In genomic region chr6:16332175-16332542, GRCh38 we compare ENCODE assay signal across 9 cellular contexts.
A peak's percentile ranks its signal among the peaks of the same experiment; 100 is the strongest.
DNase-seq lines count a peak whose midpoint lies in the region; ATAC-seq, FAIRE-seq and TF ChIP-seq lines count a peak whose summit lies in the region.
"Had no signal": no experiment of that assay in that cellular context is flagged by ENCODE, and none has a peak within 500 bp of the region (broad histone marks: within the 10 kb centered on the region; RNA-seq: fewer than 3 reads in every experiment).

No MANE protein-coding gene starts in this region.

- H3K9ac ChIP-seq in colonic mucosa (ENCODE audit: low read depth in 2 of 2, low read length in 2 of 2) (no peak overlapping the region), HepG2 (ENCODE audit: insufficient read depth, low read depth, low read length) (no peak overlapping the region)

- peak; percentile 91 for FAIRE-seq in HepG2 (lab: Jason Lieb, UNC)

- TF ChIP-seq CTCF in CD14-positive monocyte (IDR thresholded peaks at IDR 0.05) (peak; percentile 72), colonic mucosa (IDR thresholded peaks at IDR 0.05) (peak; percentile 88), HepG2 (CRISPR knock-in tag; IDR thresholded peaks at IDR 0.05) (peak; percentile 91)

- BruUV-seq in HepG2 (replicated peaks; lab: Mats Ljungman, UMichigan), result no TSS peak

- H3K9me3 ChIP-seq in colonic mucosa (no peaks in the 10 kb centered on the region), HepG2 (ENCODE audit: low read length) (no peaks in the 10 kb centered on the region)

- intact Hi-C loops in CD14-positive monocyte (cut with micrococcal nuclease) (loop anchor here (2.0 to 10.0 kb wide), 5 partner anchors 75 to 635 kb away; no protein-coding TSS in a partner anchor), colonic mucosa (cut with DNase I) (loop anchor here (2.0 to 10.0 kb wide), 5 partner anchors 77 to 753 kb away; partner anchors contain the start of gene ATXN1), HepG2 (cut with micrococcal nuclease; ENCODE audit: unreplicated experiment) (loop anchor here (1.0 to 10.0 kb wide), 6 partner anchors 77 to 754 kb away; partner anchors contain the start of gene ATXN1)

- peak; percentile 79; the same call in 1 of the 2 replicates for TF ChIP-seq RAD21 in HepG2 (CRISPR knock-in tag; IDR thresholded peaks at IDR 0.05)

- no peaks in the 10 kb centered on the region for H3K27me3 ChIP-seq in colonic mucosa
- no peaks in the 10 kb centered on the region for H3K27me3 ChIP-seq in HepG2 (ENCODE audit: control insufficient read depth in 1 of 2, insufficient read depth in 2 of 2, low read length in 2 of 2)

- TF ChIP-seq POLR2A in HepG2 (IDR thresholded peaks at IDR 0.05; ENCODE audit: insufficient read depth in 1 of 2, low read depth in 2 of 2, low read length in 2 of 2), result no peak

- H3K4me3 Mint-ChIP-seq in CD14-positive monocyte, result no peak overlapping the region
- H3K4me3 Mint-ChIP-seq: activated naive CD4-positive, alpha-beta T cell treated with anti-CD3 and anti-CD28 coated beads, Interleukin-2, amount 50 U/mL, for 24 hours had no signal

- H3K79me2 ChIP-seq in HepG2 (ENCODE audit: insufficient read depth, low read length), result no peaks in the 10 kb centered on the region

- H4K20me1 ChIP-seq in HepG2 (ENCODE audit: insufficient read depth, low read length), result peaks cover 7% of the 10 kb centered on the region; the same call in 1 of the 2 replicates

- TF ChIP-seq EP300 in HepG2 (IDR thresholded peaks at IDR 0.05; ENCODE audit: low read depth in 2 of 2, low read length in 2 of 2), result no peak
- no peak for TF ChIP-seq EP300 in HepG2 (CRISPR knock-in tag; IDR thresholded peaks at IDR 0.05; ENCODE audit: borderline replicate concordance)

- H3K27ac ChIP-seq in colonic mucosa (no peak overlapping the region), HepG2 (ENCODE audit: extremely low read length, insufficient read depth, low read length) (no peak overlapping the region)

- DNase-seq in CD14-positive monocyte (ENCODE audit: low spot score) (peak; percentile 75), NCI-H345 (lab: John Stamatoyannopoulos, UW) (peak; percentile 28), colonic mucosa (peak; percentile 86), HepG2 (ENCODE audit: low spot score) (peak; percentile 78)
- peak; percentile 78 to 89 for DNase-seq in activated CD4-positive, alpha-beta T cell treated with anti-CD3 and anti-CD28 coated beads for 4 hours
- DNase-seq in stimulated activated CD4-positive, alpha-beta T cell treated with anti-CD3 and anti-CD28 coated beads, TNF-alpha, amount 100 ng/mL, for 24 hours (ENCODE audit: low read depth in 3 of 3), result peak; percentile 78 to 80 (median 79)

- peaks cover 11 to 16% of the 10 kb centered on the region in 2 donors for H3K36me3 Mint-ChIP-seq in CD14-positive monocyte
- H3K36me3 Mint-ChIP-seq: activated naive CD4-positive, alpha-beta T cell treated with anti-CD3 and anti-CD28 coated beads, Interleukin-2, amount 50 U/mL, for 24 hours had no signal

- ATAC-seq in GM19043 (IDR thresholded peaks at IDR 0.05; ENCODE audit: low read depth, unreplicated experiment) (peak; percentile 77), HG03196 (IDR thresholded peaks at IDR 0.05; ENCODE audit: unreplicated experiment) (peak; percentile 73), HepG2 (peak; percentile 94)

- CTCF ChIA-PET in HepG2 (lab: Yijun Ruan, JAX; ENCODE audit: low intra/inter-chr PET ratio, low total read pairs), result interaction anchor here (0.9 to 1.8 kb wide), 4 partner anchors 46 to 632 kb away, joined by 4 to 10 read pairs (median 7); no protein-coding TSS in a partner anchor

- H3K4me3 ChIP-seq in colonic mucosa (no peak overlapping the region), HepG2 (replicated peaks in 1 of 3; ENCODE audit: insufficient read depth in 1 of 3, low read depth in 2 of 3, low read length in 3 of 3) (no peak overlapping the region)

- H3K4me2 ChIP-seq in HepG2 (ENCODE audit: low read depth, low read length), result peak overlapping the region; percentile 33; the same call in 1 of the 2 replicates

- in situ Hi-C loops in HepG2 (cut with HindIII; ENCODE audit: extremely low pct_ligation_motif_present, low pct_unique_long_range_greater_than_20kb), result loop anchor here (5.0 to 25.0 kb wide), 2 partner anchors 430 to 630 kb away; partner anchors contain the start of gene ATXN1

- H3K4me1 ChIP-seq in colonic mucosa (peaks cover 6% of the 10 kb centered on the region), HepG2 (ENCODE audit: insufficient read depth, low read length) (peaks cover 7% of the 10 kb centered on the region)

- peaks cover 12% of the 10 kb centered on the region for H3K4me1 Mint-ChIP-seq in CD14-positive monocyte
- H3K4me1 Mint-ChIP-seq: activated naive CD4-positive, alpha-beta T cell treated with anti-CD3 and anti-CD28 coated beads, Interleukin-2, amount 50 U/mL, for 24 hours had no signal

- no peak overlapping the region for H3K27ac Mint-ChIP-seq in CD14-positive monocyte
- H3K27ac Mint-ChIP-seq: activated naive CD4-positive, alpha-beta T cell treated with anti-CD3 and anti-CD28 coated beads, Interleukin-2, amount 50 U/mL, for 24 hours had no signal

- no peaks in the 10 kb centered on the region for H3K27me3 Mint-ChIP-seq in CD14-positive monocyte (ENCODE audit: low read depth in 3 of 3)
- H3K27me3 Mint-ChIP-seq: activated naive CD4-positive, alpha-beta T cell treated with anti-CD3 and anti-CD28 coated beads, Interleukin-2, amount 50 U/mL, for 24 hours had no signal

- POLR2A ChIA-PET in HepG2 (lab: Yijun Ruan, JAX), result interaction anchor here (1.0 kb wide), 1 partner anchor 431 kb away, joined by 4 read pairs; no protein-coding TSS in a partner anchor

- H2AFZ ChIP-seq in HepG2 (ENCODE audit: low read length), result no peak overlapping the region

- H3K9me3 Mint-ChIP-seq in CD14-positive monocyte, result no peaks in the 10 kb centered on the region
- H3K9me3 Mint-ChIP-seq: activated naive CD4-positive, alpha-beta T cell treated with anti-CD3 and anti-CD28 coated beads, Interleukin-2, amount 50 U/mL, for 24 hours had no signal

- 15% methylated on average over 7 of the region's 7 CpGs for WGBS in HepG2 (ENCODE audit: low lambda C conversion rate)

- H3K36me3 ChIP-seq in colonic mucosa (no peaks in the 10 kb centered on the region), HepG2 (replicated peaks in 1 of 2; ENCODE audit: control insufficient read depth in 1 of 2, insufficient read depth in 2 of 2, low read length in 2 of 2) (peaks cover 6 to 8% of the 10 kb centered on the region in 2 experiments; a peak in 4 of 5 replicates)

TF ChIP-seq in HepG2, 621 proteins besides CTCF, POLR2A, EP300 and RAD21 (continues in another document):
- TF ChIP-seq MLX (CRISPR knock-in tag; IDR thresholded peaks at IDR 0.05) (no peak), ZNF350 (CRISPR knock-in tag; IDR thresholded peaks at IDR 0.05; ENCODE audit: borderline replicate concordance, low read depth) (0 out of 2 replicates have a peak, but pooled peaks have one; percentile 28), SMC3 (IDR thresholded peaks at IDR 0.05; ENCODE audit: low read length) (peak; percentile 90), MAF1 (CRISPR knock-in tag; IDR thresholded peaks at IDR 0.05; ENCODE audit: borderline replicate concordance) (no peak), KLF16 (CRISPR knock-in tag; IDR thresholded peaks at IDR 0.05) (0 out of 4 replicates have a peak, but pooled peaks of 1 of the 2 experiments have one; percentile 11), TEAD3 (CRISPR knock-in tag; optimal IDR thresholded peaks at IDR 0.05; ENCODE audit: borderline replicate concordance) (peak; percentile 77), ARID3A (IDR thresholded peaks at IDR 0.05; ENCODE audit: low read depth, low read length) (peak; percentile 83), XRCC5 (optimal IDR thresholded peaks at IDR 0.05; ENCODE audit: low read length) (peak; percentile 82), ZNF879 (CRISPR knock-in tag; IDR thresholded peaks at IDR 0.05) (0 out of 2 replicates have a peak, but pooled peaks have one; percentile 33), THAP11 (CRISPR knock-in tag; IDR thresholded peaks at IDR 0.05) (0 out of 2 replicates have a peak, but pooled peaks have one; percentile 2), ZNF670 (CRISPR knock-in tag; IDR thresholded peaks at IDR 0.05; ENCODE audit: borderline replicate concordance) (no peak), HMGXB4 (CRISPR knock-in tag; IDR thresholded peaks at IDR 0.05; ENCODE audit: borderline replicate concordance in 1 of 2, low read depth in 1 of 2) (peak in 1 of 2 experiments; percentile 47; a peak in 1 of 4 replicates), ZNF7 (CRISPR knock-in tag; IDR thresholded peaks at IDR 0.05) (no peak)

Comparison
In these comparisons a context has a peak if more than half of its experiments do, and no peak if none do; other contexts are left out.
1. DNase-seq: peak in every context shown above with its lines; median percentile 86 in colonic mucosa; 84 in activated CD4-positive, alpha-beta T cell treated with anti-CD3 and anti-CD28 coated beads for 4 hours; 79 in stimulated activated CD4-positive, alpha-beta T cell treated with anti-CD3 and anti-CD28 coated beads, TNF-alpha, amount 100 ng/mL, for 24 hours; 78 in HepG2; 75 in CD14-positive monocyte; 28 in NCI-H345.